37 cellular contexts compared by ENCODE assay signal in genomic region chr6:51571168-51571567, GRCh38.
"Had no signal": no experiment of that assay in that cellular context is flagged by ENCODE, and none has a peak within 500 bp of the region (broad histone marks: within the 10 kb centered on the region; RNA-seq: fewer than 3 reads in every experiment).

No MANE protein-coding gene starts in this region.

- H3K9me3 Mint-ChIP-seq: activated CD8-positive, alpha-beta T cell treated with anti-CD3 and anti-CD28 coated beads for 36 hours; activated naive CD8-positive, alpha-beta T cell treated with anti-CD3 and anti-CD28 coated beads, Interleukin-2, amount 50 U/mL, for 24 hours; activated T-helper 2 cell treated with anti-CD3 and anti-CD28 coated beads, Interferon-gamma antibody, Interleukin-2, Interleukin-4, amounts not matched to agents 10 μg/mL and 5 μg/mL and 100 μg/mL, durations not matched to agents 14 hours and 24 hours and 36 hours; dendritic cell treated with granulocyte-macrophage colony-stimulating factor and Interleukin-4, amounts not matched to agents 40 ng/mL and 50 ng/mL, for 4 days; endodermal cell; T-helper 2 cell treated with Interferon-gamma antibody and Interleukin-4, amounts not matched to agents 5 μg/mL and 100 μg/mL, for 36 hours had no signal

- H3K27me3 ChIP-seq: adrenal gland, breast epithelium, cardiac muscle cell, gastroesophageal sphincter had no signal

- H3K27me3 Mint-ChIP-seq: activated B cell treated with CpG ODN at 0.5 μM for 24 hours; activated CD8-positive, alpha-beta T cell treated with anti-CD3 and anti-CD28 coated beads for 36 hours; activated naive CD4-positive, alpha-beta T cell treated with anti-CD3 and anti-CD28 coated beads, Interleukin-2, amount 50 U/mL, for 24 hours; activated naive CD8-positive, alpha-beta T cell treated with anti-CD3 and anti-CD28 coated beads for 36 hours; activated naive CD8-positive, alpha-beta T cell treated with anti-CD3 and anti-CD28 coated beads, Interleukin-2, amount 50 U/mL, for 24 hours; dendritic cell treated with granulocyte-macrophage colony-stimulating factor and Interleukin-4, amounts not matched to agents 40 ng/mL and 50 ng/mL, for 4 days; T-helper 17 cell had no signal

- H3K4me3 Mint-ChIP-seq: activated B cell treated with CpG ODN at 0.5 μM for 24 hours; activated CD8-positive, alpha-beta T cell treated with anti-CD3 and anti-CD28 coated beads for 36 hours; activated naive CD4-positive, alpha-beta T cell treated with anti-CD3 and anti-CD28 coated beads for 36 hours; activated naive CD4-positive, alpha-beta T cell treated with anti-CD3 and anti-CD28 coated beads, Interleukin-2, amount 50 U/mL, for 24 hours; activated naive CD8-positive, alpha-beta T cell treated with anti-CD3 and anti-CD28 coated beads for 36 hours; activated naive CD8-positive, alpha-beta T cell treated with anti-CD3 and anti-CD28 coated beads, Interleukin-2, amount 50 U/mL, for 24 hours; activated T-cell treated with anti-CD3 and anti-CD28 coated beads, Interleukin-2, amount 50 U/mL, for 4 hours; activated T-helper 1 cell treated with anti-CD3 and anti-CD28 coated beads, Interleukin-12 subunit alpha, Interleukin-12 subunit beta, Interleukin-2, Interleukin-4 antibody, amounts not matched to agents 30 ng/mL and 10 ng/mL and 1 ng/mL, durations not matched to agents 14 hours and 24 hours and 36 hours; brain; dendritic cell treated with granulocyte-macrophage colony-stimulating factor and Interleukin-4, amounts not matched to agents 40 ng/mL and 50 ng/mL, for 4 days; endodermal cell; T-helper 17 cell; T-helper 2 cell treated with Interferon-gamma antibody and Interleukin-4, amounts not matched to agents 5 μg/mL and 100 μg/mL, for 36 hours had no signal

- DNase-seq: activated B cell treated with CpG ODN at 0.5 μM for 24 hours; activated CD4-positive, alpha-beta T cell treated with anti-CD3 and anti-CD28 coated beads for 48 hours; activated CD4-positive, alpha-beta T cell treated with anti-CD3 and anti-CD28 coated beads, Interleukin-2, amount 50 U/mL, for 1 hour; activated CD4-positive, alpha-beta T cell treated with anti-CD3 and anti-CD28 coated beads, Interleukin-2, amount 50 U/mL, for 48 hours; activated CD8-positive, alpha-beta memory T cell treated with anti-CD3 and anti-CD28 coated beads for 24 hours; activated CD8-positive, alpha-beta T cell treated with anti-CD3 and anti-CD28 coated beads for 36 hours; activated effector memory CD4-positive, alpha-beta T cell treated with anti-CD3 and anti-CD28 coated beads, Interleukin-2, amount 50 U/mL, for 16 hours; activated naive CD4-positive, alpha-beta T cell treated with anti-CD3 and anti-CD28 coated beads for 36 hours; activated naive CD8-positive, alpha-beta T cell treated with anti-CD3 and anti-CD28 coated beads for 36 hours; activated naive CD8-positive, alpha-beta T cell treated with anti-CD3 and anti-CD28 coated beads, Interleukin-2, amount 50 U/mL, for 24 hours; activated T-cell treated with anti-CD3 and anti-CD28 coated beads, Interleukin-2, amount 50 U/mL, for 4 hours; adrenal gland; amygdala; aorta; central memory CD4-positive, alpha-beta T cell; cerebellar nuclear complex; dorsolateral prefrontal cortex; effector memory CD4-positive, alpha-beta T cell; endodermal cell; foreskin melanocyte; head of caudate nucleus; T-helper 1 cell; T-helper 17 cell; T1000; WERI-Rb-1 had no signal

- ATAC-seq: activated CD4-positive, CD25-positive, alpha-beta regulatory T cell treated with anti-CD3 and anti-CD28 coated beads, Interleukin-2, amount 50 U/mL, for 24 hours; activated CD8-positive, alpha-beta T cell treated with anti-CD3 and anti-CD28 coated beads for 36 hours; activated naive CD8-positive, alpha-beta T cell treated with anti-CD3 and anti-CD28 coated beads, Interleukin-2, amount 50 U/mL, for 24 hours; activated T-cell treated with anti-CD3 and anti-CD28 coated beads, Interleukin-2, amount 50 U/mL, for 4 hours; esophagus mucosa; gastroesophageal sphincter; T-helper 17 cell had no signal

- H3K4me3 ChIP-seq: adrenal gland, breast epithelium, cardiac muscle cell, coronary artery, dorsolateral prefrontal cortex, gastroesophageal sphincter had no signal

- H3K4me1 Mint-ChIP-seq: activated B cell treated with CpG ODN at 0.5 μM for 24 hours; activated naive CD4-positive, alpha-beta T cell treated with anti-CD3 and anti-CD28 coated beads, Interleukin-2, amount 50 U/mL, for 24 hours; activated naive CD8-positive, alpha-beta T cell treated with anti-CD3 and anti-CD28 coated beads for 36 hours; activated naive CD8-positive, alpha-beta T cell treated with anti-CD3 and anti-CD28 coated beads, Interleukin-2, amount 50 U/mL, for 24 hours; brain; endodermal cell; T-helper 17 cell had no signal

- H3K36me3 ChIP-seq: adrenal gland, breast epithelium, cardiac muscle cell, gastroesophageal sphincter, WERI-Rb-1 had no signal

- H3K27ac ChIP-seq: adrenal gland, breast epithelium, cardiac muscle cell, coronary artery, dorsolateral prefrontal cortex, gastroesophageal sphincter, WERI-Rb-1 had no signal

- H3K4me1 ChIP-seq: adrenal gland, breast epithelium, gastroesophageal sphincter had no signal

- H3K9me3 ChIP-seq: adrenal gland had no signal

- H3K27ac Mint-ChIP-seq: activated B cell treated with CpG ODN at 0.5 μM for 24 hours; activated CD8-positive, alpha-beta T cell treated with anti-CD3 and anti-CD28 coated beads for 36 hours; activated naive CD4-positive, alpha-beta T cell treated with anti-CD3 and anti-CD28 coated beads for 36 hours; activated naive CD4-positive, alpha-beta T cell treated with anti-CD3 and anti-CD28 coated beads, Interleukin-2, amount 50 U/mL, for 24 hours; activated naive CD8-positive, alpha-beta T cell treated with anti-CD3 and anti-CD28 coated beads for 36 hours; activated naive CD8-positive, alpha-beta T cell treated with anti-CD3 and anti-CD28 coated beads, Interleukin-2, amount 50 U/mL, for 24 hours; activated T-helper 1 cell treated with anti-CD3 and anti-CD28 coated beads, Interleukin-12 subunit alpha, Interleukin-12 subunit beta, Interleukin-2, Interleukin-4 antibody, amounts not matched to agents 30 ng/mL and 10 ng/mL and 1 ng/mL, durations not matched to agents 14 hours and 24 hours and 36 hours; activated T-helper 2 cell treated with anti-CD3 and anti-CD28 coated beads, Interferon-gamma antibody, Interleukin-2, Interleukin-4, amounts not matched to agents 10 μg/mL and 5 μg/mL and 100 μg/mL, durations not matched to agents 14 hours and 24 hours and 36 hours; brain; dendritic cell treated with granulocyte-macrophage colony-stimulating factor and Interleukin-4, amounts not matched to agents 40 ng/mL and 50 ng/mL, for 4 days; endodermal cell; T-helper 17 cell; T-helper 2 cell treated with Interferon-gamma antibody and Interleukin-4, amounts not matched to agents 5 μg/mL and 100 μg/mL, for 36 hours had no signal

- H3K36me3 Mint-ChIP-seq: activated naive CD4-positive, alpha-beta T cell treated with anti-CD3 and anti-CD28 coated beads, Interleukin-2, amount 50 U/mL, for 24 hours; activated naive CD8-positive, alpha-beta T cell treated with anti-CD3 and anti-CD28 coated beads for 36 hours; brain had no signal
